Comparison of ENCODE assay signal across 27 cellular contexts in genomic region chr11:126024143-126024542, GRCh38. TPM values are rescaled to one million over a fixed set of nuclear protein-coding genes. Genes with fewer than 3 reads are reported as not detected.
A peak's percentile ranks its signal among the peaks of the same experiment; 100 is the strongest.
DNase-seq lines count a peak whose midpoint lies in the region; ATAC-seq and TF ChIP-seq lines count a peak whose summit lies in the region.
"Had no signal": no experiment of that assay in that cellular context is flagged by ENCODE, and none has a peak within 500 bp of the region (broad histone marks: within the 10 kb centered on the region; RNA-seq: fewer than 3 reads in every experiment).

No MANE protein-coding gene starts in this region.

- no peak overlapping the region for H3K4me2 ChIP-seq in neuronal stem cell (ENCODE audit: insufficient read depth, low read length, poor library complexity, severe bottlenecking)

- intact Hi-C loops in heart left ventricle (cut with DNase I): no loop called here

- WGBS in heart left ventricle, 4 donors: 45 to 53% (median 49%) methylated on average over 5 of the region's 5 CpGs
- 61% methylated on average over 5 of the region's 5 CpGs for WGBS in suprapubic skin
- WGBS in neuronal stem cell (ENCODE audit: extremely low coverage in 2 of 2, insufficient read length in 2 of 2, insufficient replicate concordance in 1 of 2), 2 donors: no CpG with 5 or more reads among the region's 5 CpGs

- no peak overlapping the region for H3K4ac ChIP-seq in neuronal stem cell (ENCODE audit: low read length)

- H3K36me3 ChIP-seq in adipocyte (ENCODE audit: control insufficient read depth, insufficient read depth, low read length, severe bottlenecking) (peaks cover 23% of the 10 kb centered on the region), heart left ventricle (peaks cover 0 to 20% (median under 1%) of the 10 kb centered on the region in 9 donors), suprapubic skin (peaks cover 4% of the 10 kb centered on the region), neuronal stem cell (replicated peaks in 1 of 2; ENCODE audit: control insufficient read depth in 2 of 2, insufficient read depth in 2 of 2, low read length in 2 of 2) (peaks cover 4 to 5% of the 10 kb centered on the region in 2 donors)

- no peaks in the 10 kb centered on the region for H3K79me1 ChIP-seq in neuronal stem cell (ENCODE audit: low read depth, low read length)

- no peak overlapping the region for H2BK5ac ChIP-seq in neuronal stem cell (ENCODE audit: low read length)

- H3K27me3 ChIP-seq in adipocyte (replicated peaks; ENCODE audit: control insufficient read depth, insufficient read depth, low read length) (no peaks in the 10 kb centered on the region), heart left ventricle (no peaks in the 10 kb centered on the region), suprapubic skin (no peaks in the 10 kb centered on the region), neuronal stem cell (ENCODE audit: control insufficient read depth in 3 of 3, insufficient read depth in 3 of 3, low read depth in 1 of 3, low read length in 3 of 3) (no peaks in the 10 kb centered on the region)
- H3K27me3 ChIP-seq: Peyer's patch had no signal

- H3K4me1 ChIP-seq in adipocyte (ENCODE audit: control insufficient read depth, insufficient read depth, low read length): peaks cover 38% of the 10 kb centered on the region
- H3K4me1 ChIP-seq in heart left ventricle: peaks cover 0 to 11% (median 0%) of the 10 kb centered on the region in 12 donors
- H3K4me1 ChIP-seq in suprapubic skin: peaks cover 5% of the 10 kb centered on the region
- peaks cover 3 to 19% of the 10 kb centered on the region in 2 donors for H3K4me1 ChIP-seq in neuronal stem cell (ENCODE audit: control insufficient read depth in 2 of 2, insufficient read depth in 1 of 2, low read depth in 1 of 2, low read length in 2 of 2)
- H3K4me1 ChIP-seq: Peyer's patch had no signal

- H4K91ac ChIP-seq in neuronal stem cell (ENCODE audit: low read depth, low read length, poor library complexity): no peak overlapping the region

- TF ChIP-seq EP300 in suprapubic skin (IDR thresholded peaks at IDR 0.05): no peak

- no peak overlapping the region for H2BK15ac ChIP-seq in neuronal stem cell (ENCODE audit: low read length)

- H2BK12ac ChIP-seq in neuronal stem cell (ENCODE audit: low read length): no peak overlapping the region

- H3K4me3 ChIP-seq in adipocyte (ENCODE audit: low read length): peak overlapping the region; percentile 9
- H3K4me3 ChIP-seq in heart left ventricle: no peak overlapping the region
- no peak overlapping the region for H3K4me3 ChIP-seq in suprapubic skin
- H3K4me3 ChIP-seq in neuronal stem cell (ENCODE audit: low read length in 2 of 2): no peak overlapping the region
- H3K4me3 ChIP-seq: Peyer's patch had no signal

- no peak overlapping the region for H2AFZ ChIP-seq in neuronal stem cell (ENCODE audit: low read length)

- H3K18ac ChIP-seq in neuronal stem cell (ENCODE audit: low read length): no peak overlapping the region

- TF ChIP-seq POLR2A in heart left ventricle (IDR thresholded peaks at IDR 0.05) (no peak), suprapubic skin (IDR thresholded peaks at IDR 0.05) (no peak)

- H3K9ac ChIP-seq in adipocyte (ENCODE audit: low read length) (no peak overlapping the region), neuronal stem cell (ENCODE audit: low read depth, low read length, poor library complexity) (no peak overlapping the region)

- no peak overlapping the region for H3K23ac ChIP-seq in neuronal stem cell (ENCODE audit: low read depth, low read length, poor library complexity)

- H3K27ac ChIP-seq in heart left ventricle (peak overlapping the region in 3 of 12 donors; percentile 28 to 76 (median 46)), suprapubic skin (peak overlapping the region; percentile 21), neuronal stem cell (replicated peaks; ENCODE audit: low read length) (no peak overlapping the region)
- H3K27ac ChIP-seq: WERI-Rb-1 had no signal

- H2BK120ac ChIP-seq in neuronal stem cell (ENCODE audit: low read depth, low read length): no peak overlapping the region

- H4K8ac ChIP-seq in neuronal stem cell (ENCODE audit: low read depth, low read length): no peak overlapping the region

- no peak for TF ChIP-seq CTCF in heart left ventricle (IDR thresholded peaks at IDR 0.05)
- no peak for TF ChIP-seq CTCF in omental fat pad (IDR thresholded peaks at IDR 0.05)
- TF ChIP-seq CTCF in suprapubic skin (IDR thresholded peaks at IDR 0.05): no peak

- no peaks in the 10 kb centered on the region for H3K9me3 ChIP-seq in adipocyte (ENCODE audit: control insufficient read depth, low read length)
- no peaks in the 10 kb centered on the region for H3K9me3 ChIP-seq in heart left ventricle
- no peaks in the 10 kb centered on the region for H3K9me3 ChIP-seq in suprapubic skin
- H3K9me3 ChIP-seq in neuronal stem cell (replicated peaks in 1 of 2; ENCODE audit: control insufficient read depth in 2 of 2, insufficient read depth in 1 of 2, low read depth in 1 of 2, low read length in 2 of 2): no peaks in the 10 kb centered on the region
- H3K9me3 ChIP-seq: Peyer's patch had no signal

- no peak overlapping the region for H2AK5ac ChIP-seq in neuronal stem cell (ENCODE audit: low read depth, low read length)

- ATAC-seq in heart left ventricle (peak; percentile 80 to 93 (median 82)), omental fat pad (ENCODE audit: low FRiP score) (peak; percentile 24), HG03565 (IDR thresholded peaks at IDR 0.05; ENCODE audit: unreplicated experiment) (no peak)
- ATAC-seq: left lobe of liver had no signal

- no peak overlapping the region for H3K14ac ChIP-seq in neuronal stem cell (ENCODE audit: low read length)

- DNase-seq in adipocyte (ENCODE audit: low read depth) (no peak), heart left ventricle (no peak), omental fat pad (ENCODE audit: low spot score) (no peak), suprapubic skin (ENCODE audit: low spot score in 2 of 2) (no peak), hepatic stellate cell (ENCODE audit: low spot score) (no peak), neuronal stem cell (ENCODE audit: low spot score) (no peak)
- DNase-seq: ACHN; activated CD4-positive, alpha-beta T cell treated with anti-CD3 and anti-CD28 coated beads for 4 hours; activated naive CD8-positive, alpha-beta T cell treated with anti-CD3 and anti-CD28 coated beads for 36 hours; central memory CD4-positive, alpha-beta T cell; DMS 273 treated with DMSO at 0.1 percent for 48 hours; endodermal cell; HFFc6; mesendoderm; NCI-H146; NCI-H345; NCI-H748 treated with DMSO at 0.1 percent for 48 hours; Peyer's patch; stimulated activated CD4-positive, alpha-beta T cell treated with anti-CD3 and anti-CD28 coated beads, Interleukin-15, amount 100 ng/mL, for 24 hours; stimulated activated CD4-positive, alpha-beta T cell treated with anti-CD3 and anti-CD28 coated beads, Interleukin-4, amount 100 ng/mL, for 4 hours; substantia nigra; SW 1271; T-helper 9 cell; WERI-Rb-1 had no signal

RNA-seq across cellular contexts. Expression of gene CDON, which starts 38.5 kb away (rescaled TPM):
- total RNA-seq in heart left ventricle: 10 to 100 TPM in 2 of 9 donors, 1 to 10 TPM in 7; 5.0 to 51.5 (median 7.4) TPM
- polyA plus RNA-seq in heart left ventricle: 1 to 10 TPM; 1.2 to 2.1 TPM
- total RNA-seq in omental fat pad: 100 to 1,000 TPM in 1 of 4 donors, 10 to 100 TPM in 3; 13.1 to 159 (median 43.4) TPM
- total RNA-seq in suprapubic skin: 10 to 100 TPM; 27.6 to 67.4 (median 43.1) TPM
- polyA plus RNA-seq in neuronal stem cell (2013, experiment 1 of 2): 39.7 TPM
- polyA plus RNA-seq in neuronal stem cell (2013, experiment 2 of 2): 38.5 TPM
- polyA plus RNA-seq: IgD-negative memory B cell had no signal
